Comparison of ENCODE assay signal across 1 cellular context in genomic region chr2:3519255-3520190, GRCh38.
A peak's percentile ranks its signal among the peaks of the same experiment; 100 is the strongest.
TF ChIP-seq lines count a peak whose summit lies in the region.

Gene ADI1 (minus strand): TSS chr2:3519531. CDS start chr2:3519487, 44 bp downstream.

TF ChIP-seq in HepG2, 621 proteins besides CTCF, POLR2A, EP300 and RAD21 (continued from another document and continues in another):
- TF ChIP-seq, protein P1, sequence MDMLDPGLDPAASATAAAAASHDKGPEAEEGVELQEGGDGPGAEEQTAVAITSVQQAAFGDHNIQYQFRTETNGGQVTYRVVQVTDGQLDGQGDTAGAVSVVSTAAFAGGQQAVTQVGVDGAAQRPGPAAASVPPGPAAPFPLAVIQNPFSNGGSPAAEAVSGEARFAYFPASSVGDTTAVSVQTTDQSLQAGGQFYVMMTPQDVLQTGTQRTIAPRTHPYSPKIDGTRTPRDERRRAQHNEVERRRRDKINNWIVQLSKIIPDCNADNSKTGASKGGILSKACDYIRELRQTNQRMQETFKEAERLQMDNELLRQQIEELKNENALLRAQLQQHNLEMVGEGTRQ (IDR thresholded peaks at IDR 0.05; ENCODE audit: low read depth, low read length), result no peak
- TF ChIP-seq, protein P1 (CRISPR knock-in tag; IDR thresholded peaks at IDR 0.05; ENCODE audit: borderline replicate concordance), result no peak
- TF ChIP-seq ZNF761 (CRISPR knock-in tag; conservative IDR thresholded peaks at IDR 0.05) (peak; percentile 98), MZF1 (CRISPR knock-in tag; IDR thresholded peaks at IDR 0.05; ENCODE audit: borderline replicate concordance) (no peak), FLYWCH1 (CRISPR knock-in tag; IDR thresholded peaks at IDR 0.05) (peak; percentile 90), EHMT2 (IDR thresholded peaks at IDR 0.05; ENCODE audit: borderline replicate concordance, low read depth, low read length) (no peak), TRIM22 (IDR thresholded peaks at IDR 0.05) (no peak), CENPBD1 (CRISPR knock-in tag; IDR thresholded peaks at IDR 0.05; ENCODE audit: borderline replicate concordance, low read depth) (no peak), RFX1 (IDR thresholded peaks at IDR 0.05) (no peak), ZNF792 (CRISPR knock-in tag; IDR thresholded peaks at IDR 0.05) (peak; percentile 94; the same call in 1 of the 2 replicates), ZNF30 (CRISPR knock-in tag; IDR thresholded peaks at IDR 0.05) (peak; percentile 94), TBP (CRISPR knock-in tag; IDR thresholded peaks at IDR 0.05) (no peak), NR2F2 (IDR thresholded peaks at IDR 0.05; ENCODE audit: borderline replicate concordance, low read depth) (0 out of 2 replicates have a peak, but pooled peaks have one; percentile 31), ZNF101 (CRISPR knock-in tag; IDR thresholded peaks at IDR 0.05; ENCODE audit: borderline replicate concordance, low read depth) (no peak; the same call in none of the 2 replicates), NRL (CRISPR knock-in tag; IDR thresholded peaks at IDR 0.05; ENCODE audit: borderline replicate concordance) (peak; percentile 97), ZNF766 (CRISPR knock-in tag; IDR thresholded peaks at IDR 0.05; ENCODE audit: borderline replicate concordance) (peak; percentile 96), ZNF713 (CRISPR knock-in tag; IDR thresholded peaks at IDR 0.05) (peak; percentile 93), ZNF773 (CRISPR knock-in tag; IDR thresholded peaks at IDR 0.05; ENCODE audit: borderline replicate concordance) (0 out of 2 replicates have a peak, but pooled peaks have one; percentile 46), TMF1 (CRISPR knock-in tag; IDR thresholded peaks at IDR 0.05; ENCODE audit: low read depth) (peak; percentile 93), DR1 (CRISPR knock-in tag; IDR thresholded peaks at IDR 0.05) (peak; percentile 98), YEATS4 (CRISPR knock-in tag; IDR thresholded peaks at IDR 0.05; ENCODE audit: borderline replicate concordance) (peak; percentile 86), ZNF672 (CRISPR knock-in tag; IDR thresholded peaks at IDR 0.05) (no peak), ZFP82 (CRISPR knock-in tag; IDR thresholded peaks at IDR 0.05; ENCODE audit: borderline replicate concordance) (peak; percentile 97; the same call in 1 of the 2 replicates), ZFP62 (CRISPR knock-in tag; IDR thresholded peaks at IDR 0.05) (no peak), ARNT2 (CRISPR knock-in tag; IDR thresholded peaks at IDR 0.05; ENCODE audit: low read depth) (peak; percentile 97), ZBED4 (CRISPR knock-in tag; IDR thresholded peaks at IDR 0.05; ENCODE audit: borderline replicate concordance) (no peak), ZNF460 (CRISPR knock-in tag; IDR thresholded peaks at IDR 0.05; ENCODE audit: borderline replicate concordance) (peak; percentile 82; the same call in 1 of the 2 replicates), ZNF205 (CRISPR knock-in tag; IDR thresholded peaks at IDR 0.05) (peak; percentile 95), CBFB (CRISPR knock-in tag; IDR thresholded peaks at IDR 0.05) (0 out of 2 replicates have a peak, but pooled peaks have one; percentile 44), JUND (CRISPR knock-in tag; IDR thresholded peaks at IDR 0.05) (no peak), MYPOP (CRISPR knock-in tag; IDR thresholded peaks at IDR 0.05) (peak; percentile 90), ZNF317 (CRISPR knock-in tag; IDR thresholded peaks at IDR 0.05) (no peak), ZFP90 (CRISPR knock-in tag; IDR thresholded peaks at IDR 0.05; ENCODE audit: borderline replicate concordance) (no peak; the same call in 1 of the 2 replicates), SMAD1 (CRISPR knock-in tag; IDR thresholded peaks at IDR 0.05; ENCODE audit: borderline replicate concordance, low read depth) (peak; percentile 88; the same call in 1 of the 2 replicates), THYN1 (CRISPR knock-in tag; IDR thresholded peaks at IDR 0.05; ENCODE audit: borderline replicate concordance, low read depth) (peak; percentile 94; the same call in 1 of the 2 replicates), GLI4 (CRISPR knock-in tag; IDR thresholded peaks at IDR 0.05; ENCODE audit: borderline replicate concordance) (peak; percentile 99), PAWR (CRISPR knock-in tag; IDR thresholded peaks at IDR 0.05; ENCODE audit: borderline replicate concordance) (peak; percentile 30; the same call in 1 of the 2 replicates), THAP8 (CRISPR knock-in tag; IDR thresholded peaks at IDR 0.05; ENCODE audit: borderline replicate concordance) (peak; percentile 83; the same call in 1 of the 2 replicates), FOXP1 (IDR thresholded peaks at IDR 0.05) (no peak), FOXP1 (CRISPR knock-in tag; IDR thresholded peaks at IDR 0.05) (no peak; the same call in 1 of the 2 replicates), HMG20B (CRISPR knock-in tag; conservative IDR thresholded peaks at IDR 0.05) (peak; percentile 32), ZNF563 (CRISPR knock-in tag; IDR thresholded peaks at IDR 0.05) (peak; percentile 99), PRDM10 (CRISPR knock-in tag; IDR thresholded peaks at IDR 0.05; ENCODE audit: low read depth) (peak; percentile 60; the same call in 1 of the 2 replicates), KLF16 (CRISPR knock-in tag; IDR thresholded peaks at IDR 0.05) (peak in 1 of 2 experiments; percentile 88; a peak in 2 of 4 replicates), ATF2 (CRISPR knock-in tag; IDR thresholded peaks at IDR 0.05) (peak; percentile 71), RELA (CRISPR knock-in tag; IDR thresholded peaks at IDR 0.05) (no peak; the same call in 1 of the 2 replicates)
- TF ChIP-seq, protein P2, sequence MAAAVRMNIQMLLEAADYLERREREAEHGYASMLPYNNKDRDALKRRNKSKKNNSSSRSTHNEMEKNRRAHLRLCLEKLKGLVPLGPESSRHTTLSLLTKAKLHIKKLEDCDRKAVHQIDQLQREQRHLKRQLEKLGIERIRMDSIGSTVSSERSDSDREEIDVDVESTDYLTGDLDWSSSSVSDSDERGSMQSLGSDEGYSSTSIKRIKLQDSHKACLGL (CRISPR knock-in tag; IDR thresholded peaks at IDR 0.05), result peak; percentile 95
- TF ChIP-seq, protein P3, sequence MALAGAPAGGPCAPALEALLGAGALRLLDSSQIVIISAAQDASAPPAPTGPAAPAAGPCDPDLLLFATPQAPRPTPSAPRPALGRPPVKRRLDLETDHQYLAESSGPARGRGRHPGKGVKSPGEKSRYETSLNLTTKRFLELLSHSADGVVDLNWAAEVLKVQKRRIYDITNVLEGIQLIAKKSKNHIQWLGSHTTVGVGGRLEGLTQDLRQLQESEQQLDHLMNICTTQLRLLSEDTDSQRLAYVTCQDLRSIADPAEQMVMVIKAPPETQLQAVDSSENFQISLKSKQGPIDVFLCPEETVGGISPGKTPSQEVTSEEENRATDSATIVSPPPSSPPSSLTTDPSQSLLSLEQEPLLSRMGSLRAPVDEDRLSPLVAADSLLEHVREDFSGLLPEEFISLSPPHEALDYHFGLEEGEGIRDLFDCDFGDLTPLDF (CRISPR knock-in tag; IDR thresholded peaks at IDR 0.05), result peak; percentile 82
- TF ChIP-seq, protein P4, sequence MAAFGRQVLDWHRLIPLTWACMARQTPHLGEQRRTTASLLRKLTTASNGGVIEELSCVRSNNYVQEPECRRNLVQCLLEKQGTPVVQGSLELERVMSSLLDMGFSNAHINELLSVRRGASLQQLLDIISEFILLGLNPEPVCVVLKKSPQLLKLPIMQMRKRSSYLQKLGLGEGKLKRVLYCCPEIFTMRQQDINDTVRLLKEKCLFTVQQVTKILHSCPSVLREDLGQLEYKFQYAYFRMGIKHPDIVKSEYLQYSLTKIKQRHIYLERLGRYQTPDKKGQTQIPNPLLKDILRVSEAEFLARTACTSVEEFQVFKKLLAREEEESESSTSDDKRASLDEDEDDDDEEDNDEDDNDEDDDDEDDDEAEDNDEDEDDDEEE (CRISPR knock-in tag; IDR thresholded peaks at IDR 0.05), result peak; percentile 91
